Comparison of ENCODE assay signal across 12 cellular contexts in genomic region chr15:85475711-85476110, GRCh38.
DNase-seq lines count a peak whose midpoint lies in the region; ATAC-seq and TF ChIP-seq lines count a peak whose summit lies in the region.
"Had no signal": no experiment of that assay in that cellular context is flagged by ENCODE, and none has a peak within 500 bp of the region (broad histone marks: within the 10 kb centered on the region; RNA-seq: fewer than 3 reads in every experiment).

No MANE protein-coding gene starts in this region.

- CTCF ChIA-PET in CD8-positive, alpha-beta T cell (lab: Charles Lee): interaction anchor here (1.0 to 2.2 kb wide), 4 partner anchors 8 to 179 kb away, joined by 3 to 13 read pairs (median 4); no protein-coding TSS in a partner anchor

- H3K27ac Mint-ChIP-seq in IgD-negative memory B cell (peak overlapping the region; percentile 81 to 95 (median 92)), chondrocyte (ENCODE audit: unreplicated experiment) (peak overlapping the region; percentile 6)
- H3K27ac Mint-ChIP-seq in CD8-positive, alpha-beta T cell: no peak overlapping the region

- POLR2A ChIA-PET in CD8-positive, alpha-beta T cell (lab: Charles Lee): interaction anchor here (1.0 to 1.2 kb wide), 2 partner anchors 35 to 250 kb away, joined by 3 read pairs; no protein-coding TSS in a partner anchor

- H3K4me1 ChIP-seq in BLaER1 treated with 17β-estradiol and CSF1 and Interleukin-3, amounts not matched to agents 10 nM and 100 nM: peaks cover 32 to 44% (median 37%) of the 10 kb centered on the region in 10 experiments
- peaks cover 70% of the 10 kb centered on the region for H3K4me1 ChIP-seq in CD8-positive, alpha-beta T cell (ENCODE audit: insufficient read depth, low read length)

- peaks cover 0 to 1% (median 0%) of the 10 kb centered on the region in 3 donors for H3K9me3 Mint-ChIP-seq in IgD-negative memory B cell
- no peaks in the 10 kb centered on the region for H3K9me3 Mint-ChIP-seq in chondrocyte (ENCODE audit: low read depth)
- no peaks in the 10 kb centered on the region for H3K9me3 Mint-ChIP-seq in CD8-positive, alpha-beta T cell

- peak; percentile 16 for ATAC-seq in GM19324 (IDR thresholded peaks at IDR 0.05; ENCODE audit: low FRiP score, unreplicated experiment)
- no peak for ATAC-seq in CD8-positive, alpha-beta T cell
- no peak for ATAC-seq in GM18873 (IDR thresholded peaks at IDR 0.05; ENCODE audit: low FRiP score, unreplicated experiment)
- ATAC-seq: gastrocnemius medialis, right lobe of liver had no signal

- H3K27me3 Mint-ChIP-seq in IgD-negative memory B cell (no peaks in the 10 kb centered on the region), chondrocyte (ENCODE audit: low read depth) (no peaks in the 10 kb centered on the region)
- H3K27me3 Mint-ChIP-seq in CD8-positive, alpha-beta T cell (ENCODE audit: low read depth): no peaks in the 10 kb centered on the region

- H3K36me3 Mint-ChIP-seq in IgD-negative memory B cell (peaks cover 3% of the 10 kb centered on the region), chondrocyte (ENCODE audit: low read depth) (no peaks in the 10 kb centered on the region)
- H3K36me3 Mint-ChIP-seq in CD8-positive, alpha-beta T cell: no peaks in the 10 kb centered on the region

- TF ChIP-seq CTCF in chondrocyte (IDR thresholded peaks at IDR 0.05): no peak
- TF ChIP-seq CTCF in CD8-positive, alpha-beta T cell (IDR thresholded peaks at IDR 0.05): no peak

- H3K27ac ChIP-seq in BLaER1 treated with 17β-estradiol and CSF1 and Interleukin-3, amounts not matched to agents 10 nM and 100 nM: no peak overlapping the region
- H3K27ac ChIP-seq in CD8-positive, alpha-beta T cell (ENCODE audit: low read depth, low read length): no peak overlapping the region
- H3K27ac ChIP-seq: gastrocnemius medialis, right lobe of liver had no signal

- peak overlapping the region; percentile 64 to 92 (median 85) for H3K4me2 ChIP-seq in BLaER1 treated with 17β-estradiol and CSF1 and Interleukin-3, amounts not matched to agents 10 nM and 100 nM

- H3K27me3 ChIP-seq in BLaER1 treated with 17β-estradiol and CSF1 and Interleukin-3, amounts not matched to agents 10 nM and 100 nM: peaks cover 0 to 10% (median 0%) of the 10 kb centered on the region in 11 experiments; a peak in 3 of 22 replicates
- no peaks in the 10 kb centered on the region for H3K27me3 ChIP-seq in CD8-positive, alpha-beta T cell (ENCODE audit: insufficient read depth, low read length)
- H3K27me3 ChIP-seq: gastrocnemius medialis, right lobe of liver had no signal

- intact Hi-C loops in CD8-positive, alpha-beta T cell (cut with DNase I, micrococcal nuclease): no loop called here

- H3K9ac ChIP-seq in BLaER1 treated with 17β-estradiol and CSF1 and Interleukin-3, amounts not matched to agents 10 nM and 100 nM: no peak overlapping the region

- DNase-seq in chondrocyte (ENCODE audit: low spot score): no peak
- DNase-seq in putamen (ENCODE audit: low spot score): no peak
- no peak for DNase-seq in CD8-positive, alpha-beta T cell
- DNase-seq in activated effector memory CD4-positive, alpha-beta T cell treated with anti-CD3 and anti-CD28 coated beads, Interleukin-2, amount 50 U/mL, for 16 hours: no peak
- DNase-seq: activated CD8-positive, alpha-beta memory T cell treated with anti-CD3 and anti-CD28 coated beads for 24 hours; gastrocnemius medialis; occipital lobe; right lobe of liver had no signal

- peaks cover 24 to 82% (median 53%) of the 10 kb centered on the region in 11 experiments; a peak in 19 of 22 replicates for H4K20me1 ChIP-seq in BLaER1 treated with 17β-estradiol and CSF1 and Interleukin-3, amounts not matched to agents 10 nM and 100 nM

- no peaks in the 10 kb centered on the region for H3K36me3 ChIP-seq in BLaER1 treated with 17β-estradiol and CSF1 and Interleukin-3, amounts not matched to agents 10 nM and 100 nM
- no peaks in the 10 kb centered on the region for H3K36me3 ChIP-seq in CD8-positive, alpha-beta T cell (ENCODE audit: insufficient read depth, low read length)
- H3K36me3 ChIP-seq: gastrocnemius medialis, right lobe of liver had no signal

- no peaks in the 10 kb centered on the region for H3K9me3 ChIP-seq in BLaER1 treated with 17β-estradiol and CSF1 and Interleukin-3, amounts not matched to agents 10 nM and 100 nM (replicated peaks in 1 of 11)
- no peaks in the 10 kb centered on the region for H3K9me3 ChIP-seq in CD8-positive, alpha-beta T cell (ENCODE audit: low read length)
- H3K9me3 ChIP-seq: gastrocnemius medialis, right lobe of liver had no signal

- H3K4me3 ChIP-seq in BLaER1 treated with 17β-estradiol and CSF1 and Interleukin-3, amounts not matched to agents 10 nM and 100 nM: no peak overlapping the region
- no peak overlapping the region for H3K4me3 ChIP-seq in CD8-positive, alpha-beta T cell (ENCODE audit: low read depth, low read length)
- H3K4me3 ChIP-seq: gastrocnemius medialis, right lobe of liver had no signal

- H3K4me3 Mint-ChIP-seq in IgD-negative memory B cell: peak overlapping the region; percentile 52 to 96 (median 78)
- H3K4me3 Mint-ChIP-seq in chondrocyte (ENCODE audit: unreplicated experiment): no peak overlapping the region
- H3K4me3 Mint-ChIP-seq in CD8-positive, alpha-beta T cell: no peak overlapping the region

- H3K4me1 Mint-ChIP-seq in IgD-negative memory B cell: peaks cover 64 to 80% (median 80%) of the 10 kb centered on the region in 3 donors
- H3K4me1 Mint-ChIP-seq in chondrocyte (ENCODE audit: low read depth): peaks cover 72% of the 10 kb centered on the region
- peaks cover 84% of the 10 kb centered on the region for H3K4me1 Mint-ChIP-seq in CD8-positive, alpha-beta T cell (ENCODE audit: low read depth)

Comparison
In these comparisons a context has a peak if more than half of its experiments do, and no peak if none do; other contexts are left out.
1. H3K4me3 Mint-ChIP-seq: peak in IgD-negative memory B cell (4 of 4); none in chondrocyte (single experiment) and CD8-positive, alpha-beta T cell (single experiment).